In genomic region chr17:75893305-75894048, GRCh38 we compare ENCODE assay signal across 12 cellular contexts. TPM values are rescaled to one million over a fixed set of nuclear protein-coding genes. Genes with fewer than 3 reads are reported as not detected.
DNase-seq lines count a peak whose midpoint lies in the region; ATAC-seq and TF ChIP-seq lines count a peak whose summit lies in the region.
"Had no signal": no experiment of that assay in that cellular context is flagged by ENCODE, and none has a peak within 500 bp of the region (broad histone marks: within the 10 kb centered on the region; RNA-seq: fewer than 3 reads in every experiment).

No MANE protein-coding gene starts in this region.

- peak overlapping the region; percentile 25 for H3K27ac Mint-ChIP-seq in activated T-cell treated with anti-CD3 and anti-CD28 coated beads, Interleukin-2, amount 50 U/mL, for 72 hours
- peak overlapping the region; percentile 42 for H3K27ac Mint-ChIP-seq in activated B cell treated with CpG ODN at 0.5 μM for 24 hours
- H3K27ac Mint-ChIP-seq in glutamatergic neuron (ENCODE audit: unreplicated experiment) = peak overlapping the region; percentile 80
- H3K27ac Mint-ChIP-seq in stimulated activated naive B cell treated with anti-CD40 and anti-IgM and Interleukin-4, amounts not matched to agents 10 μg/mL and 1 μg/mL and 100 μg/mL, for 72 hours = peak overlapping the region; percentile 66

- no peaks in the 10 kb centered on the region for H3K27me3 Mint-ChIP-seq in activated T-cell treated with anti-CD3 and anti-CD28 coated beads, Interleukin-2, amount 50 U/mL, for 72 hours (ENCODE audit: low read depth)
- H3K27me3 Mint-ChIP-seq in activated B cell treated with CpG ODN at 0.5 μM for 24 hours = no peaks in the 10 kb centered on the region
- H3K27me3 Mint-ChIP-seq in glutamatergic neuron (ENCODE audit: unreplicated experiment) = peaks cover 19% of the 10 kb centered on the region
- no peaks in the 10 kb centered on the region for H3K27me3 Mint-ChIP-seq in stimulated activated naive B cell treated with anti-CD40 and anti-IgM and Interleukin-4, amounts not matched to agents 10 μg/mL and 1 μg/mL and 100 μg/mL, for 72 hours

- H3K4me1 Mint-ChIP-seq in activated T-cell treated with anti-CD3 and anti-CD28 coated beads, Interleukin-2, amount 50 U/mL, for 72 hours (ENCODE audit: low read depth) = peaks cover 41% of the 10 kb centered on the region
- peaks cover 27% of the 10 kb centered on the region for H3K4me1 Mint-ChIP-seq in activated B cell treated with CpG ODN at 0.5 μM for 24 hours
- peaks cover 27% of the 10 kb centered on the region for H3K4me1 Mint-ChIP-seq in glutamatergic neuron (ENCODE audit: low read depth, unreplicated experiment)
- peaks cover 28 to 48% of the 10 kb centered on the region in 2 donors for H3K4me1 Mint-ChIP-seq in stimulated activated naive B cell treated with anti-CD40 and anti-IgM and Interleukin-4, amounts not matched to agents 10 μg/mL and 1 μg/mL and 100 μg/mL, for 72 hours

- ATAC-seq in activated T-cell treated with anti-CD3 and anti-CD28 coated beads, Interleukin-2, amount 50 U/mL, for 72 hours (replicated peaks in 1 of 2) = no peak
- ATAC-seq in activated B cell treated with CpG ODN at 0.5 μM for 24 hours (ENCODE audit: low read depth) = no peak
- no peak for ATAC-seq in stimulated activated naive B cell treated with anti-CD40 and anti-IgM and Interleukin-4, amounts not matched to agents 10 μg/mL and 1 μg/mL and 100 μg/mL, for 72 hours (replicated peaks)
- ATAC-seq: K562, PC-3 had no signal

- intact Hi-C loops in activated B cell treated with CpG ODN at 0.5 μM for 24 hours (cut with micrococcal nuclease) = no loop called here

- POLR2A ChIA-PET in activated B cell treated with CpG ODN at 0.5 μM for 24 hours (lab: Charles Lee) = interaction anchor here (0.5 to 1.8 kb wide), 3 partner anchors 17 to 593 kb away, joined by 3 to 4 read pairs (median 4); partner anchors contain the start of gene UNC13D

- CTCF ChIA-PET in activated B cell treated with CpG ODN at 0.5 μM for 24 hours (lab: Charles Lee) = no interaction called here

- TF ChIP-seq CTCF in activated B cell treated with CpG ODN at 0.5 μM for 24 hours (IDR thresholded peaks at IDR 0.05) = no peak
- no peak for TF ChIP-seq CTCF in glutamatergic neuron (IDR thresholded peaks at IDR 0.05; ENCODE audit: partially characterized antibody, unreplicated experiment)

- no peaks in the 10 kb centered on the region for H3K9me3 Mint-ChIP-seq in activated T-cell treated with anti-CD3 and anti-CD28 coated beads, Interleukin-2, amount 50 U/mL, for 72 hours
- H3K9me3 Mint-ChIP-seq in activated B cell treated with CpG ODN at 0.5 μM for 24 hours = no peaks in the 10 kb centered on the region
- peaks cover 17% of the 10 kb centered on the region for H3K9me3 Mint-ChIP-seq in glutamatergic neuron (ENCODE audit: unreplicated experiment)
- no peaks in the 10 kb centered on the region for H3K9me3 Mint-ChIP-seq in stimulated activated naive B cell treated with anti-CD40 and anti-IgM and Interleukin-4, amounts not matched to agents 10 μg/mL and 1 μg/mL and 100 μg/mL, for 72 hours

- DNase-seq in activated T-cell treated with anti-CD3 and anti-CD28 coated beads, Interleukin-2, amount 50 U/mL, for 72 hours = no peak
- no peak for DNase-seq in activated T-cell treated with anti-CD3 and anti-CD28 coated beads, Interleukin-2, amount 50 U/mL, for 1 hour
- DNase-seq in activated B cell treated with CpG ODN at 0.5 μM for 24 hours (no peak), glutamatergic neuron (no peak), hepatic stellate cell (ENCODE audit: low spot score) (no peak), NCI-H2107 treated with DMSO at 0.1 percent for 48 hours (lab: John Stamatoyannopoulos, UW; ENCODE audit: unreplicated experiment) (no peak), GM19238 (ENCODE audit: insufficient read length, low spot score) (no peak)
- DNase-seq in stimulated activated naive B cell treated with anti-CD40 and anti-IgM and Interleukin-4, amounts not matched to agents 10 μg/mL and 1 μg/mL and 100 μg/mL, for 72 hours = no peak
- DNase-seq: activated effector memory CD4-positive, alpha-beta T cell treated with Interleukin-2 at 50 U/mL for 16 hours; DMS53; PC-3 had no signal

- H3K36me3 Mint-ChIP-seq in activated T-cell treated with anti-CD3 and anti-CD28 coated beads, Interleukin-2, amount 50 U/mL, for 72 hours (ENCODE audit: insufficient read depth in 2 of 2) = peaks cover 0 to 4% of the 10 kb centered on the region in 2 donors
- H3K36me3 Mint-ChIP-seq in activated B cell treated with CpG ODN at 0.5 μM for 24 hours (ENCODE audit: low read depth) (peaks cover 23% of the 10 kb centered on the region), glutamatergic neuron (ENCODE audit: unreplicated experiment) (peaks cover 4% of the 10 kb centered on the region)
- peaks cover 15 to 39% of the 10 kb centered on the region in 2 donors for H3K36me3 Mint-ChIP-seq in stimulated activated naive B cell treated with anti-CD40 and anti-IgM and Interleukin-4, amounts not matched to agents 10 μg/mL and 1 μg/mL and 100 μg/mL, for 72 hours

- H3K4me3 Mint-ChIP-seq in activated T-cell treated with anti-CD3 and anti-CD28 coated beads, Interleukin-2, amount 50 U/mL, for 72 hours = no peak overlapping the region
- H3K4me3 Mint-ChIP-seq in activated B cell treated with CpG ODN at 0.5 μM for 24 hours (peak overlapping the region; percentile 21), glutamatergic neuron (ENCODE audit: unreplicated experiment) (peak overlapping the region; percentile 13)
- peak overlapping the region; percentile 17 to 62 for H3K4me3 Mint-ChIP-seq in stimulated activated naive B cell treated with anti-CD40 and anti-IgM and Interleukin-4, amounts not matched to agents 10 μg/mL and 1 μg/mL and 100 μg/mL, for 72 hours

RNA-seq across cellular contexts. Expression of gene TRIM65, which starts 3.3 kb away (rescaled TPM):
- 10 to 100 TPM; 24.0 to 30.7 TPM for total RNA-seq in activated T-cell treated with anti-CD3 and anti-CD28 coated beads, Interleukin-2, amount 50 U/mL, for 72 hours
- 20.0 and 22.4 TPM in 2 replicates for total RNA-seq in activated B cell treated with CpG ODN at 0.5 μM for 24 hours
- 24.3 TPM for total RNA-seq in glutamatergic neuron (ENCODE audit: unreplicated experiment)

RNA-seq across cellular contexts. Expression of gene MRPL38, which starts 11.2 kb away (rescaled TPM):
- total RNA-seq in activated T-cell treated with anti-CD3 and anti-CD28 coated beads, Interleukin-2, amount 50 U/mL, for 72 hours = 100 to 1,000 TPM; 101 to 117 TPM
- 132 and 137 TPM in 2 replicates for total RNA-seq in activated B cell treated with CpG ODN at 0.5 μM for 24 hours
- total RNA-seq in glutamatergic neuron (ENCODE audit: unreplicated experiment) = 133 TPM

RNA-seq across cellular contexts. Expression of gene TRIM47, which starts 15.1 kb away (rescaled TPM):
- 10 to 100 TPM; 16.5 to 24.1 TPM for total RNA-seq in activated T-cell treated with anti-CD3 and anti-CD28 coated beads, Interleukin-2, amount 50 U/mL, for 72 hours
- total RNA-seq in activated B cell treated with CpG ODN at 0.5 μM for 24 hours (3.1 and 3.5 TPM in 2 replicates), glutamatergic neuron (ENCODE audit: unreplicated experiment) (2.1 TPM)

RNA-seq across cellular contexts. Expression of gene WBP2, which starts 38.3 kb away (rescaled TPM):
- 100 to 1,000 TPM in 1 of 2 donors, 10 to 100 TPM in 1; 90.2 to 109 TPM for total RNA-seq in activated T-cell treated with anti-CD3 and anti-CD28 coated beads, Interleukin-2, amount 50 U/mL, for 72 hours
- 66.0 and 68.7 TPM in 2 replicates for total RNA-seq in activated B cell treated with CpG ODN at 0.5 μM for 24 hours
- total RNA-seq in glutamatergic neuron (ENCODE audit: unreplicated experiment) = 111 TPM

RNA-seq across cellular contexts. Expression of gene FBF1, which starts 47.4 kb away (rescaled TPM):
- total RNA-seq in activated T-cell treated with anti-CD3 and anti-CD28 coated beads, Interleukin-2, amount 50 U/mL, for 72 hours = 10 to 100 TPM; 19.9 to 26.7 TPM
- 13.2 and 15.1 TPM in 2 replicates for total RNA-seq in activated B cell treated with CpG ODN at 0.5 μM for 24 hours
- 110 TPM for total RNA-seq in glutamatergic neuron (ENCODE audit: unreplicated experiment)

Comparison
In these comparisons a context has a peak if more than half of its experiments do, and no peak if none do; other contexts are left out.
1. H3K27ac Mint-ChIP-seq: peak in every context shown above with its lines; median percentile 80 in glutamatergic neuron; 66 in stimulated activated naive B cell treated with anti-CD40 and anti-IgM and Interleukin-4, amounts not matched to agents 10 μg/mL and 1 μg/mL and 100 μg/mL, for 72 hours; 42 in activated B cell treated with CpG ODN at 0.5 μM for 24 hours; 25 in activated T-cell treated with anti-CD3 and anti-CD28 coated beads, Interleukin-2, amount 50 U/mL, for 72 hours.
2. H3K4me3 Mint-ChIP-seq: peak in activated B cell treated with CpG ODN at 0.5 μM for 24 hours (single experiment), glutamatergic neuron (single experiment) and stimulated activated naive B cell treated with anti-CD40 and anti-IgM and Interleukin-4, amounts not matched to agents 10 μg/mL and 1 μg/mL and 100 μg/mL, for 72 hours (2 of 2); none in activated T-cell treated with anti-CD3 and anti-CD28 coated beads, Interleukin-2, amount 50 U/mL, for 72 hours (0 of 2).